In genomic region chr16:22646948-22647556, GRCh38 we compare ENCODE assay signal across 31 cellular contexts.
"Had no signal": no experiment of that assay in that cellular context is flagged by ENCODE, and none has a peak within 500 bp of the region (broad histone marks: within the 10 kb centered on the region; RNA-seq: fewer than 3 reads in every experiment).

No MANE protein-coding gene starts in this region.

- H3K4me1 Mint-ChIP-seq: activated CD4-positive, alpha-beta memory T cell treated with anti-CD3 and anti-CD28 coated beads, Interleukin-2, amount 10 ng/mL, durations not matched to agents 7 days and 5 days; brain had no signal

- H3K4me1 ChIP-seq: adrenal gland, SJCRH30 had no signal

- H3K4me3 ChIP-seq: adrenal gland, MG63, PC-9, SJCRH30, SK-N-MC had no signal

- H3K9me3 ChIP-seq: adrenal gland, SJCRH30 had no signal

- H3K36me3 ChIP-seq: adrenal gland, MG63, SJCRH30, WERI-Rb-1 had no signal

- H3K27ac Mint-ChIP-seq: activated CD4-positive, alpha-beta memory T cell treated with anti-CD3 and anti-CD28 coated beads, Interleukin-2, amount 10 ng/mL, durations not matched to agents 7 days and 5 days; activated naive CD4-positive, alpha-beta T cell treated with anti-CD3 and anti-CD28 coated beads for 36 hours; activated naive CD4-positive, alpha-beta T cell treated with anti-CD3 and anti-CD28 coated beads, Interleukin-2, amount 50 U/mL, for 72 hours; activated T-cell treated with anti-CD3 and anti-CD28 coated beads, Interleukin-2, amount 50 U/mL, for 24 hours; activated T-helper 1 cell treated with anti-CD3 and anti-CD28 coated beads, Interleukin-12 subunit alpha, Interleukin-12 subunit beta, Interleukin-2, Interleukin-4 antibody, amounts not matched to agents 30 ng/mL and 10 ng/mL and 1 ng/mL, durations not matched to agents 14 hours and 24 hours and 36 hours; brain had no signal

- H3K27ac ChIP-seq: adrenal gland, PC-9, RWPE1, SJCRH30, SK-N-MC, WERI-Rb-1 had no signal

- DNase-seq: activated CD4-positive, alpha-beta memory T cell treated with anti-CD3 and anti-CD28 coated beads, Interleukin-2, amount 10 ng/mL, durations not matched to agents 7 days and 5 days; activated CD4-positive, alpha-beta T cell treated with anti-CD3 and anti-CD28 coated beads for 1 hour; activated CD4-positive, alpha-beta T cell treated with anti-CD3 and anti-CD28 coated beads for 48 hours; activated CD4-positive, CD25-positive, alpha-beta regulatory T cell; activated gamma-delta T cell treated with Interleukin-2 at 50 U/mL for 16 hours; activated naive CD4-positive, alpha-beta T cell treated with anti-CD3 and anti-CD28 coated beads for 36 hours; activated T-cell treated with anti-CD3 and anti-CD28 coated beads, Interleukin-2, amount 50 U/mL, for 24 hours; adrenal gland; caudate nucleus; cerebellar nuclear complex; Kasumi-1; KG1; MG63; NCI-H1048; NCI-H1436 treated with DMSO at 0.1 percent for 48 hours; NCI-H187; NCI-H2029 treated with DMSO at 0.1 percent for 48 hours; NCI-H2107; NCI-H226; NCI-H446 treated with DMSO at 0.1 percent for 48 hours; NCI-H524; NCI-H774; PC-9; SJCRH30; T1000; WERI-Rb-1 had no signal

- H3K9me3 Mint-ChIP-seq: activated naive CD4-positive, alpha-beta T cell treated with anti-CD3 and anti-CD28 coated beads for 36 hours; activated naive CD4-positive, alpha-beta T cell treated with anti-CD3 and anti-CD28 coated beads, Interleukin-2, amount 50 U/mL, for 72 hours; activated T-cell treated with anti-CD3 and anti-CD28 coated beads, Interleukin-2, amount 50 U/mL, for 24 hours; activated T-helper 1 cell treated with anti-CD3 and anti-CD28 coated beads, Interleukin-12 subunit alpha, Interleukin-12 subunit beta, Interleukin-2, Interleukin-4 antibody, amounts not matched to agents 30 ng/mL and 10 ng/mL and 1 ng/mL, durations not matched to agents 14 hours and 24 hours and 36 hours; brain had no signal

- H3K4me3 Mint-ChIP-seq: activated CD4-positive, alpha-beta memory T cell treated with anti-CD3 and anti-CD28 coated beads, Interleukin-2, amount 10 ng/mL, durations not matched to agents 7 days and 5 days; activated naive CD4-positive, alpha-beta T cell treated with anti-CD3 and anti-CD28 coated beads for 36 hours; activated T-cell treated with anti-CD3 and anti-CD28 coated beads, Interleukin-2, amount 50 U/mL, for 24 hours; activated T-helper 1 cell treated with anti-CD3 and anti-CD28 coated beads, Interleukin-12 subunit alpha, Interleukin-12 subunit beta, Interleukin-2, Interleukin-4 antibody, amounts not matched to agents 30 ng/mL and 10 ng/mL and 1 ng/mL, durations not matched to agents 14 hours and 24 hours and 36 hours; brain had no signal

- H3K36me3 Mint-ChIP-seq: activated naive CD4-positive, alpha-beta T cell treated with anti-CD3 and anti-CD28 coated beads, Interleukin-2, amount 50 U/mL, for 72 hours; brain had no signal

- H3K27me3 Mint-ChIP-seq: brain had no signal

- H2AFZ ChIP-seq: PC-9 had no signal

- H3K4me2 ChIP-seq: PC-9 had no signal
